ENCODE assay signal across 29 cellular contexts in genomic region chr12:113146999-113147398, GRCh38. TPM values are rescaled to one million over a fixed set of nuclear protein-coding genes. Genes with fewer than 3 reads are reported as not detected.
"Had no signal": no experiment of that assay in that cellular context is flagged by ENCODE, and none has a peak within 500 bp of the region (broad histone marks: within the 10 kb centered on the region; RNA-seq: fewer than 3 reads in every experiment).

No MANE protein-coding gene starts in this region.

- H3K4me3 ChIP-seq: colonic mucosa, esophagus squamous epithelium, gastrocnemius medialis, heart right ventricle, left lung, lower lobe of right lung, mucosa of descending colon had no signal

- H3K36me3 ChIP-seq: colonic mucosa, esophagus squamous epithelium, gastrocnemius medialis, heart right ventricle, left lung, lower lobe of right lung had no signal

- H3K9me3 ChIP-seq: colonic mucosa, esophagus squamous epithelium, gastrocnemius medialis, left lung, lower lobe of right lung had no signal

- DNase-seq: colonic mucosa; cortex of kidney; effector CD8-positive, alpha-beta T cell; effector memory CD8-positive, alpha-beta T cell; endodermal cell; erythroblast; esophagus squamous epithelium; foreskin fibroblast; foreskin melanocyte; gastrocnemius medialis; glutamatergic neuron; head of caudate nucleus; heart right ventricle; hippocampal formation; left cardiac atrium; left lung; left ventricle myocardium superior; lower lobe of right lung; mesenchymal stem cell; mucosa of descending colon; naive B cell had no signal

- H3K27ac ChIP-seq: colonic mucosa, epithelial cell of prostate, esophagus squamous epithelium, gastrocnemius medialis, heart right ventricle, left lung, lower lobe of right lung had no signal

- H3K4me1 ChIP-seq: gastrocnemius medialis had no signal

RNA-seq across cellular contexts. Expression of gene CFAP73, which starts 2.5 kb away (rescaled TPM):
- total RNA-seq: dermis microvascular lymphatic vessel endothelial cell, endodermal cell, gastrocnemius medialis, glomerular endothelial cell, heart right ventricle, kidney epithelial cell, left cardiac atrium, left ventricle myocardium superior, lung microvascular endothelial cell, mesenteric fat pad, mesothelial cell of epicardium, myocyte had no signal

RNA-seq across cellular contexts. Expression of gene RASAL1, which starts 11.4 kb away (rescaled TPM):
- total RNA-seq: dermis microvascular lymphatic vessel endothelial cell, gastrocnemius medialis, glomerular endothelial cell, heart right ventricle, left cardiac atrium, left ventricle myocardium superior, lung microvascular endothelial cell, mesenteric fat pad, myocyte had no signal
